Comparison of ENCODE assay signal across 1 cellular context in the genomic region with DNA sequence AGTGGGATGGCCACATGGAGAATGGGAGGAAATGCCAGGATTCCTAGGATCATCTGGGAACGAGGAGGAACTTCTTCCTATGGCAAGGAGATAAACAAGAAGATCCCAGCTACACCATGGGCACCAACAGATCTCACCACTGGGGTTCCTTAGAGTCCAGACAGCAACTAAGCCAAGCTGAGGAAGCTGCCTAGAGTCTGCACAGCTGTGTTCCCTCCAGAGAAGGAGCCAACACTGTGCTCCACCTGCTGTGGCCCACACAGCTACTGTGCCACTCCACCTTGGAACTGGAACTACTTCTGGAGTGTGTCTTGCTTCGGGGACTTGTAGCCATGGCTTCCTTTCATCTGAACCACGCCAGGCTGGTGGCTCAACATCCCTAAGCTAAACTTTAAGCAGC.
TF ChIP-seq lines count a peak whose summit lies in the region.

No MANE protein-coding gene starts in this region.

TF ChIP-seq in K562, 482 proteins besides CTCF, POLR2A, EP300 and RAD21 (continued from another document):
- TF ChIP-seq, protein P1, sequence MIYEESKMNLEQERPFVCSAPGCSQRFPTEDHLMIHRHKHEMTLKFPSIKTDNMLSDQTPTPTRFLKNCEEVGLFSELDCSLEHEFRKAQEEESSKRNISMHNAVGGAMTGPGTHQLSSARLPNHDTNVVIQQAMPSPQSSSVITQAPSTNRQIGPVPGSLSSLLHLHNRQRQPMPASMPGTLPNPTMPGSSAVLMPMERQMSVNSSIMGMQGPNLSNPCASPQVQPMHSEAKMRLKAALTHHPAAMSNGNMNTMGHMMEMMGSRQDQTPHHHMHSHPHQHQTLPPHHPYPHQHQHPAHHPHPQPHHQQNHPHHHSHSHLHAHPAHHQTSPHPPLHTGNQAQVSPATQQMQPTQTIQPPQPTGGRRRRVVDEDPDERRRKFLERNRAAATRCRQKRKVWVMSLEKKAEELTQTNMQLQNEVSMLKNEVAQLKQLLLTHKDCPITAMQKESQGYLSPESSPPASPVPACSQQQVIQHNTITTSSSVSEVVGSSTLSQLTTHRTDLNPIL (CRISPR knock-in tag; IDR thresholded peaks at IDR 0.05), result no peak
- TF ChIP-seq, protein P2, sequence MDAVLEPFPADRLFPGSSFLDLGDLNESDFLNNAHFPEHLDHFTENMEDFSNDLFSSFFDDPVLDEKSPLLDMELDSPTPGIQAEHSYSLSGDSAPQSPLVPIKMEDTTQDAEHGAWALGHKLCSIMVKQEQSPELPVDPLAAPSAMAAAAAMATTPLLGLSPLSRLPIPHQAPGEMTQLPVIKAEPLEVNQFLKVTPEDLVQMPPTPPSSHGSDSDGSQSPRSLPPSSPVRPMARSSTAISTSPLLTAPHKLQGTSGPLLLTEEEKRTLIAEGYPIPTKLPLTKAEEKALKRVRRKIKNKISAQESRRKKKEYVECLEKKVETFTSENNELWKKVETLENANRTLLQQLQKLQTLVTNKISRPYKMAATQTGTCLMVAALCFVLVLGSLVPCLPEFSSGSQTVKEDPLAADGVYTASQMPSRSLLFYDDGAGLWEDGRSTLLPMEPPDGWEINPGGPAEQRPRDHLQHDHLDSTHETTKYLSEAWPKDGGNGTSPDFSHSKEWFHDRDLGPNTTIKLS (IDR thresholded peaks at IDR 0.05; ENCODE audit: borderline replicate concordance, low read depth), result no peak
- TF ChIP-seq NCOA6 (IDR thresholded peaks at IDR 0.05) (no peak), PHF8 (IDR thresholded peaks at IDR 0.05; ENCODE audit: borderline replicate concordance, low read length) (no peak)
- TF ChIP-seq, protein P3, sequence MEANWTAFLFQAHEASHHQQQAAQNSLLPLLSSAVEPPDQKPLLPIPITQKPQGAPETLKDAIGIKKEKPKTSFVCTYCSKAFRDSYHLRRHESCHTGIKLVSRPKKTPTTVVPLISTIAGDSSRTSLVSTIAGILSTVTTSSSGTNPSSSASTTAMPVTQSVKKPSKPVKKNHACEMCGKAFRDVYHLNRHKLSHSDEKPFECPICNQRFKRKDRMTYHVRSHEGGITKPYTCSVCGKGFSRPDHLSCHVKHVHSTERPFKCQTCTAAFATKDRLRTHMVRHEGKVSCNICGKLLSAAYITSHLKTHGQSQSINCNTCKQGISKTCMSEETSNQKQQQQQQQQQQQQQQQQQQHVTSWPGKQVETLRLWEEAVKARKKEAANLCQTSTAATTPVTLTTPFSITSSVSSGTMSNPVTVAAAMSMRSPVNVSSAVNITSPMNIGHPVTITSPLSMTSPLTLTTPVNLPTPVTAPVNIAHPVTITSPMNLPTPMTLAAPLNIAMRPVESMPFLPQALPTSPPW (CRISPR knock-in tag; IDR thresholded peaks at IDR 0.05), result no peak
